ENCODE assay signal across 13 cellular contexts in the genomic region with DNA sequence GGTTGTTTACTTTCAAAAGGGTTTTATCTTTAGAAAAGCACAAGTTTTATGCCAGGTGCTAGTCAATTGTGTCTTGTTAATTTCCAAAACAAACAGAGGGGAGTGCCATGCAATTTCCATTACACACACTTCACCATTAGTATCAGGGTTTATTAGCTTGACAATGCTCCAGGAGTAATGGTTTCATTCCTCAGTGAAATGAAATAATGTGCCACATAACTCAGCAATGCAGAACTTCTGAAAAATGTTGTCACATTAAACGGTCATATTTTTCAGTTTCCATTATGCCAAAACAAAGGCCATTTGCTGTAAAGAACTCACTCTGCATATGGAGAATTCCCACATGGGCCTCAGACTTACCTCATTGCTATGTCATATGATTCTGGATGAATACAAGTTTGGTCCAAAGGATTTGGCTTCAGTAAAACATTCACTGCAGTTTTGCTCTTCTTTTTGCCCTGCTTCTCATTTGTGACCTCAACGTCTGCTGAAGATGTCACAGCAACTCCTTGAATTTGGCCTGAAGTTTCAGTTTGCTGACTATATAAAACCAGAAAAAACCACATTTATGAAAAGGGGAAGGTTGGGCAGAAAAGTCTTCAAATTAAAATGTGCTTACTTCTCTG.
A peak's percentile ranks its signal among the peaks of the same experiment; 100 is the strongest.
DNase-seq lines count a peak whose midpoint lies in the region; ATAC-seq and TF ChIP-seq lines count a peak whose summit lies in the region.
"Had no signal": no experiment of that assay in that cellular context is flagged by ENCODE, and none has a peak within 500 bp of the region (broad histone marks: within the 10 kb centered on the region; RNA-seq: fewer than 3 reads in every experiment).

No MANE protein-coding gene starts in this region.

- no peak overlapping the region for H3K4me3 Mint-ChIP-seq in nephron
- H3K4me3 Mint-ChIP-seq: activated naive CD4-positive, alpha-beta T cell treated with anti-CD3 and anti-CD28 coated beads, Interleukin-2, amount 50 U/mL, for 24 hours; CD8-positive, alpha-beta memory T cell had no signal

- peak overlapping the region; percentile 20 to 63 (median 32) for H3K27ac Mint-ChIP-seq in nephron
- H3K27ac Mint-ChIP-seq: activated naive CD4-positive, alpha-beta T cell treated with anti-CD3 and anti-CD28 coated beads, Interleukin-2, amount 50 U/mL, for 24 hours; CD8-positive, alpha-beta memory T cell had no signal

- H3K4me1 Mint-ChIP-seq in nephron, result peaks cover 7% of the 10 kb centered on the region
- H3K4me1 Mint-ChIP-seq: activated naive CD4-positive, alpha-beta T cell treated with anti-CD3 and anti-CD28 coated beads, Interleukin-2, amount 50 U/mL, for 24 hours; CD8-positive, alpha-beta memory T cell had no signal

- no peaks in the 10 kb centered on the region for H3K9me3 Mint-ChIP-seq in nephron
- H3K9me3 Mint-ChIP-seq: activated naive CD4-positive, alpha-beta T cell treated with anti-CD3 and anti-CD28 coated beads, Interleukin-2, amount 50 U/mL, for 24 hours; CD8-positive, alpha-beta memory T cell had no signal

- H3K36me3 Mint-ChIP-seq in nephron (ENCODE audit: low read depth), result peaks cover 33% of the 10 kb centered on the region

- H3K27me3 Mint-ChIP-seq in nephron (ENCODE audit: low read depth), result no peaks in the 10 kb centered on the region
- H3K27me3 Mint-ChIP-seq: activated naive CD4-positive, alpha-beta T cell treated with anti-CD3 and anti-CD28 coated beads, Interleukin-2, amount 50 U/mL, for 24 hours; CD8-positive, alpha-beta memory T cell had no signal

- H3K4me3 ChIP-seq in cardiac fibroblast (replicated peaks in 1 of 2; ENCODE audit: low read depth in 2 of 2, low read length in 2 of 2), result no peak overlapping the region

- no peak for ATAC-seq in GM19324 (IDR thresholded peaks at IDR 0.05; ENCODE audit: low FRiP score, unreplicated experiment)

- DNase-seq in GM04504 (ENCODE audit: low read depth), result peak; percentile 56
- DNase-seq in NCI-H1105 (lab: John Stamatoyannopoulos, UW), result peak; percentile 37
- DNase-seq in cardiac fibroblast (ENCODE audit: low read depth in 2 of 2), result peak; percentile 26 to 60
- DNase-seq in retina, result no peak
- no peak for DNase-seq in pons (ENCODE audit: low spot score)
- no peak for DNase-seq in midbrain (lab: John Stamatoyannopoulos, UW)
- DNase-seq: activated CD8-positive, alpha-beta memory T cell treated with anti-CD3 and anti-CD28 coated beads for 24 hours; CD8-positive, alpha-beta memory T cell; GOT3; T1000 had no signal

- TF ChIP-seq CTCF in cardiac fibroblast (IDR thresholded peaks at IDR 0.05; ENCODE audit: low read depth, low read length) (no peak), nephron (IDR thresholded peaks at IDR 0.05; ENCODE audit: unreplicated experiment in 3 of 3) (no peak)

Comparison
In these comparisons a context has a peak if more than half of its experiments do, and no peak if none do; other contexts are left out.
1. DNase-seq: peak in GM04504 (single experiment), NCI-H1105 (single experiment) and cardiac fibroblast (2 of 2); none in retina (single experiment), pons (single experiment) and midbrain (single experiment).